ENCODE assay signal across 8 cellular contexts in genomic region chr9:4679268-4680177, GRCh38. TPM values are rescaled to one million over a fixed set of nuclear protein-coding genes. Genes with fewer than 3 reads are reported as not detected.
DNase-seq lines count a peak whose midpoint lies in the region; TF ChIP-seq lines count a peak whose summit lies in the region.

Gene CDC37L1 (plus strand): TSS chr9:4679569. CDS start chr9:4679768, 199 bp downstream.

- peak within 1 kb of the TSS; percentile 89 for H3K4me2 ChIP-seq in MM.1S (ENCODE audit: low read depth, low read length)

- H3K79me2 ChIP-seq in MM.1S (ENCODE audit: low read length), result peaks cover 41% of the 10 kb centered on the region

- H3K9me2 ChIP-seq in MM.1S (replicated peaks; ENCODE audit: insufficient read depth, low read length), result no peaks in the 10 kb centered on the region

- peak within 1 kb of the TSS; percentile 86 for H3K9ac ChIP-seq in MM.1S (ENCODE audit: low read length)

- H3K9me3 ChIP-seq in HAP-1 (no peaks in the 10 kb centered on the region), MM.1S (replicated peaks; ENCODE audit: insufficient read depth, low read length) (no peaks in the 10 kb centered on the region), neuron (ENCODE audit: low read length) (no peaks in the 10 kb centered on the region)

- in situ Hi-C loops in HAP-1 (cut with MboI; ENCODE audit: low sequenced_read_pairs), result no loop called here

- H3K27ac ChIP-seq in MM.1S (ENCODE audit: low read length), result peak within 1 kb of the TSS; percentile 96

- DNase-seq in GDM1 (lab: John Stamatoyannopoulos, UW), result peak; percentile 95
- DNase-seq in HAP-1 (ENCODE audit: low spot score in 2 of 2), result peak; percentile 88 to 99
- DNase-seq in MM.1S, result peak; percentile 97
- DNase-seq in SIG-M5 (lab: John Stamatoyannopoulos, UW), result peak; percentile 79
- DNase-seq in activated gamma-delta T cell treated with Interleukin-2 at 50 U/mL for 16 hours, result peak; percentile 99
- DNase-seq in foreskin melanocyte, result peak; percentile 92

- H4K20me1 ChIP-seq in MM.1S (ENCODE audit: insufficient read depth, low read length), result no peaks in the 10 kb centered on the region

- TF ChIP-seq CTCF in MM.1S (IDR thresholded peaks at IDR 0.05; ENCODE audit: low read length) (peak; percentile 61), subcutaneous adipose tissue (IDR thresholded peaks at IDR 0.05; ENCODE audit: low read depth) (no peak)

- H3K4me1 ChIP-seq in HAP-1 (peaks cover 19% of the 10 kb centered on the region), MM.1S (ENCODE audit: low read length) (0 out of 2 replicates have a peak, but pooled peaks cover 9% of the 10 kb centered on the region), neuron (ENCODE audit: insufficient read depth, low read length) (peaks cover 25% of the 10 kb centered on the region)

- H2AFZ ChIP-seq in MM.1S (ENCODE audit: low read length) (peak within 1 kb of the TSS; percentile 82), neuron (ENCODE audit: low read depth, low read length) (peak within 1 kb of the TSS; percentile 79)

- H3K4me3 ChIP-seq in HAP-1 (peak within 1 kb of the TSS; percentile 55), MM.1S (ENCODE audit: low read length) (peak within 1 kb of the TSS; percentile 71), neuron (ENCODE audit: low read length) (peak within 1 kb of the TSS; percentile 71)

- H3K27me3 ChIP-seq in HAP-1 (ENCODE audit: low read depth) (no peaks in the 10 kb centered on the region), MM.1S (replicated peaks; ENCODE audit: insufficient read depth, low read length) (no peaks in the 10 kb centered on the region), neuron (ENCODE audit: insufficient read depth, low read length) (no peaks in the 10 kb centered on the region)

- H3K36me3 ChIP-seq in HAP-1 (replicated peaks) (peaks cover 3% of the 10 kb centered on the region; the same call in 1 of the 2 replicates), MM.1S (replicated peaks; ENCODE audit: insufficient read depth, low read length) (no peaks in the 10 kb centered on the region), neuron (ENCODE audit: insufficient read depth, low read length) (no peaks in the 10 kb centered on the region)

- peaks cover 17% of the 10 kb centered on the region for H3F3A ChIP-seq in MM.1S (ENCODE audit: insufficient read depth, low read length)

RNA-seq across cellular contexts. Expression of gene CDC37L1, which starts in this region (rescaled TPM):
- total RNA-seq in subcutaneous adipose tissue, result 100 to 1,000 TPM in 1 of 4 donors, 10 to 100 TPM in 3; 32.1 to 106 (median 37.7) TPM

Comparison
In these comparisons a context has a peak if more than half of its experiments do, and no peak if none do; other contexts are left out.
1. Peak in every context shown above with its lines: DNase-seq, H3K4me3 ChIP-seq and H3K27ac ChIP-seq.